In genomic region chr1:9717193-9718005, GRCh38 we compare ENCODE assay signal across 8 cellular contexts.
DNase-seq lines count a peak whose midpoint lies in the region; ATAC-seq lines count a peak whose summit lies in the region.

No MANE protein-coding gene starts in this region.

- H3K4me3 ChIP-seq in iPS-15b (ENCODE audit: low read depth, low read length): no peak overlapping the region

- DNase-seq in C1 segment of cervical spinal cord (lab: John Stamatoyannopoulos, UW): peak in 9 of 14 donors; percentile 17 to 60 (median 37)
- peak; percentile 33 for DNase-seq in NOMO-1 treated with DMSO at 0.1 percent for 48 hours (lab: John Stamatoyannopoulos, UW; ENCODE audit: unreplicated experiment)
- peak; percentile 75 to 82 for DNase-seq in activated T-helper 1 cell treated with anti-CD3 and anti-CD28 coated beads, Interleukin-2, amount 50 U/mL, for 16 hours (ENCODE audit: low read depth in 1 of 2, low spot score in 1 of 2)
- peak; percentile 78 to 83 for DNase-seq in stimulated activated CD4-positive, alpha-beta T cell treated with anti-CD3 and anti-CD28 coated beads, Interleukin-15, amount 100 ng/mL, for 48 hours (ENCODE audit: low read depth in 2 of 2)
- DNase-seq in NCI-H526 treated with DMSO at 0.1 percent for 48 hours (lab: John Stamatoyannopoulos, UW): no peak

- ATAC-seq in GM21447 (IDR thresholded peaks at IDR 0.05; ENCODE audit: unreplicated experiment): peak; percentile 57
- no peak for ATAC-seq in HG03025 (IDR thresholded peaks at IDR 0.05; ENCODE audit: low FRiP score, unreplicated experiment)

- H3K9ac ChIP-seq in iPS-15b (ENCODE audit: low read depth, low read length): peak overlapping the region; percentile 37

- H3K36me3 ChIP-seq in iPS-15b (ENCODE audit: control insufficient read depth, insufficient read depth, low read length): peaks cover 55% of the 10 kb centered on the region

- no peaks in the 10 kb centered on the region for H3K27me3 ChIP-seq in iPS-15b (ENCODE audit: control insufficient read depth, insufficient read depth, low read length)

- H3K9me3 ChIP-seq in iPS-15b (ENCODE audit: control insufficient read depth, insufficient read depth, low read length): no peaks in the 10 kb centered on the region

- H3K4me1 ChIP-seq in iPS-15b (ENCODE audit: control insufficient read depth, insufficient read depth, low read length): peaks cover 7% of the 10 kb centered on the region
